In genomic region chrX:13285229-13285628, GRCh38 we compare ENCODE assay signal across 14 cellular contexts. TPM values are rescaled to one million over a fixed set of nuclear protein-coding genes. Genes with fewer than 3 reads are reported as not detected.
"Had no signal": no experiment of that assay in that cellular context is flagged by ENCODE, and none has a peak within 500 bp of the region (broad histone marks: within the 10 kb centered on the region; RNA-seq: fewer than 3 reads in every experiment).

No MANE protein-coding gene starts in this region.

- H3K9me3 ChIP-seq: esophagus muscularis mucosa had no signal

- H3K36me3 ChIP-seq: breast epithelium, esophagus muscularis mucosa, heart left ventricle had no signal

- H3K27me3 ChIP-seq: esophagus muscularis mucosa, foreskin keratinocyte had no signal

- H3K4me1 ChIP-seq: breast epithelium, esophagus muscularis mucosa, heart left ventricle had no signal

- H3K27ac ChIP-seq: esophagus muscularis mucosa, foreskin keratinocyte, heart left ventricle had no signal

- H3K4me3 ChIP-seq: breast epithelium, esophagus muscularis mucosa, heart left ventricle had no signal

- ATAC-seq: activated T-cell treated with anti-CD3 and anti-CD28 coated beads, Interleukin-2, amount 50 U/mL, for 4 hours; foreskin keratinocyte; heart left ventricle; left lobe of liver; T-helper 17 cell had no signal

- DNase-seq: activated CD4-positive, CD25-positive, alpha-beta regulatory T cell; activated gamma-delta T cell; activated naive CD8-positive, alpha-beta T cell treated with anti-CD3 and anti-CD28 coated beads for 36 hours; activated T-cell treated with anti-CD3 and anti-CD28 coated beads, Interleukin-2, amount 50 U/mL, for 4 hours; foreskin keratinocyte; heart left ventricle; retina; stimulated activated CD4-positive, alpha-beta T cell treated with anti-CD3 and anti-CD28 coated beads, Interleukin-4, amount 100 ng/mL, for 1 hour; T-helper 17 cell had no signal

RNA-seq across cellular contexts. Expression of gene ATXN3L, which starts 34.6 kb away (rescaled TPM):
- total RNA-seq: activated naive CD8-positive, alpha-beta T cell treated with anti-CD3 and anti-CD28 coated beads for 36 hours; activated T-cell treated with anti-CD3 and anti-CD28 coated beads, Interleukin-2, amount 50 U/mL, for 4 hours; breast epithelium; esophagus muscularis mucosa; foreskin keratinocyte; heart left ventricle; left lobe of liver; T-helper 17 cell; temporal lobe; ureter had no signal
- polyA plus RNA-seq: foreskin keratinocyte, heart left ventricle had no signal
